ENCODE assay signal across 8 cellular contexts in genomic region chr3:39177708-39178332, GRCh38. TPM values are rescaled to one million over a fixed set of nuclear protein-coding genes. Genes with fewer than 3 reads are reported as not detected.
DNase-seq lines count a peak whose midpoint lies in the region; ATAC-seq, FAIRE-seq and TF ChIP-seq lines count a peak whose summit lies in the region.

No MANE protein-coding gene starts in this region.

- POLR2A ChIA-PET in A549 (lab: Yijun Ruan, JAX) = interaction anchor here (0.6 to 1.7 kb wide), 7 partner anchors 11 to 67 kb away, joined by 3 to 11 read pairs (median 4); no protein-coding TSS in a partner anchor

- H3K36me3 ChIP-seq in KMS-11 (ENCODE audit: insufficient read depth) (no peaks in the 10 kb centered on the region), SU-DHL-6 (ENCODE audit: low read length) (no peaks in the 10 kb centered on the region), testis (ENCODE audit: low read depth, missing control alignments) (no peaks in the 10 kb centered on the region)

- CTCF ChIA-PET in A549 (lab: Yijun Ruan, JAX) = interaction anchor here (0.9 to 6.4 kb wide), 9 partner anchors 9 to 110 kb away, joined by 3 to 37 read pairs (median 3); no protein-coding TSS in a partner anchor

- TF ChIP-seq RAD21 in A549 (conservative IDR thresholded peaks at IDR 0.05 in 1 of 2, IDR thresholded peaks at IDR 0.05 in 1 of 2) = peak in 1 of 2 experiments; percentile 27; a peak in 1 of 5 replicates

- H3K79me2 ChIP-seq in KMS-11 (ENCODE audit: insufficient read depth, low read depth) = no peaks in the 10 kb centered on the region
- H3K79me2 ChIP-seq in SU-DHL-6 (ENCODE audit: insufficient read depth, low read length) = no peaks in the 10 kb centered on the region

- H3K9ac ChIP-seq in KMS-11 = peak overlapping the region; percentile 49; the same call in 1 of the 2 replicates
- H3K9ac ChIP-seq in SU-DHL-6 (ENCODE audit: low read length) = peak overlapping the region; percentile 40; the same call in 1 of the 2 replicates

- H3K4me1 Mint-ChIP-seq in activated naive CD8-positive, alpha-beta T cell treated with anti-CD3 and anti-CD28 coated beads, Interleukin-2, amount 50 U/mL, for 24 hours = peaks cover 53% of the 10 kb centered on the region
- H3K4me1 Mint-ChIP-seq in osteocyte (ENCODE audit: unreplicated experiment) = peaks cover 23% of the 10 kb centered on the region

- 4% methylated on average over 16 of the region's 32 CpGs for WGBS in A549 (ENCODE audit: missing lambda C conversion rate)
- WGBS in testis, 2 donors = 0 to 1% methylated on average over 18 to 30 of the region's 32 CpGs

- H3F3A ChIP-seq in SU-DHL-6 (ENCODE audit: insufficient read depth) = peaks cover 4% of the 10 kb centered on the region; the same call in 1 of the 2 replicates

- H3K27me3 ChIP-seq in KMS-11 (ENCODE audit: insufficient read depth, low read depth) = no peaks in the 10 kb centered on the region
- no peaks in the 10 kb centered on the region for H3K27me3 ChIP-seq in SU-DHL-6 (ENCODE audit: low read length)
- H3K27me3 ChIP-seq in testis = no peaks in the 10 kb centered on the region

- no peaks in the 10 kb centered on the region for H3K9me2 ChIP-seq in SU-DHL-6 (replicated peaks; ENCODE audit: insufficient read depth, low read length)

- TF ChIP-seq POLR2A in A549 (IDR thresholded peaks at IDR 0.05; ENCODE audit: low read length) (peak; percentile 32; the same call in 1 of the 2 replicates), testis (IDR thresholded peaks at IDR 0.05) (no peak)

- peak overlapping the region; percentile 89 for H3K27ac Mint-ChIP-seq in activated naive CD8-positive, alpha-beta T cell treated with anti-CD3 and anti-CD28 coated beads, Interleukin-2, amount 50 U/mL, for 24 hours
- H3K27ac Mint-ChIP-seq in osteocyte (ENCODE audit: unreplicated experiment) = peak overlapping the region; percentile 95

- DNase-seq in A549 (ENCODE audit: low read depth in 1 of 2, low spot score in 1 of 2) (peak; percentile 82 to 87), GM18507 (ENCODE audit: extremely low spot score, insufficient read length, low read depth) (peak; percentile 37), Right ventricle myocardium superior (peak; percentile 92), osteocyte (ENCODE audit: extremely low spot score, unreplicated experiment) (no peak), testis (peak; percentile 89)
- DNase-seq in activated naive CD8-positive, alpha-beta T cell treated with anti-CD3 and anti-CD28 coated beads, Interleukin-2, amount 50 U/mL, for 24 hours = peak; percentile 81

- TF ChIP-seq CTCF in A549 (IDR thresholded peaks at IDR 0.05) (no peak), KMS-11 (conservative IDR thresholded peaks at IDR 0.05; ENCODE audit: low read depth, low read length) (no peak), SU-DHL-6 (IDR thresholded peaks at IDR 0.05; ENCODE audit: insufficient read depth, low read length, poor library complexity, severe bottlenecking) (no peak), osteocyte (IDR thresholded peaks at IDR 0.05) (no peak), testis (IDR thresholded peaks at IDR 0.05) (no peak)

- H3K36me3 Mint-ChIP-seq in activated naive CD8-positive, alpha-beta T cell treated with anti-CD3 and anti-CD28 coated beads, Interleukin-2, amount 50 U/mL, for 24 hours (ENCODE audit: low read depth) = peaks cover 1% of the 10 kb centered on the region
- no peaks in the 10 kb centered on the region for H3K36me3 Mint-ChIP-seq in osteocyte (ENCODE audit: unreplicated experiment)

- H2AFZ ChIP-seq in KMS-11 (ENCODE audit: low read depth) (peak overlapping the region; percentile 38; the same call in 1 of the 2 replicates), SU-DHL-6 (ENCODE audit: low read depth, low read length, severe bottlenecking) (peak overlapping the region; percentile 69)

- H3K27ac ChIP-seq in A549 = peak overlapping the region; percentile 81 to 85
- no peak overlapping the region for H3K27ac ChIP-seq in KMS-11
- no peak overlapping the region for H3K27ac ChIP-seq in SU-DHL-6 (ENCODE audit: low read depth, low read length)
- H3K27ac ChIP-seq in testis = peak overlapping the region; percentile 88 to 91

- H3K4me1 ChIP-seq in A549 = peaks cover 29% of the 10 kb centered on the region
- H3K4me1 ChIP-seq in KMS-11 (ENCODE audit: low read depth, poor library complexity, severe bottlenecking) = peaks cover 36% of the 10 kb centered on the region
- H3K4me1 ChIP-seq in testis = peaks cover 21% of the 10 kb centered on the region

- intact Hi-C loops in Right ventricle myocardium superior (cut with DNase I) (no loop called here), testis (cut with DNase I; ENCODE audit: low total_unique reads) (no loop called here)

- H4K20me1 ChIP-seq in KMS-11 (ENCODE audit: insufficient read depth) = no peaks in the 10 kb centered on the region
- H4K20me1 ChIP-seq in SU-DHL-6 (ENCODE audit: low read depth, low read length) = no peaks in the 10 kb centered on the region

- ATAC-seq in A549 (peak; percentile 56 to 76), Right ventricle myocardium superior (ENCODE audit: poor library complexity) (peak; percentile 55)
- peak; percentile 70 for ATAC-seq in activated naive CD8-positive, alpha-beta T cell treated with anti-CD3 and anti-CD28 coated beads, Interleukin-2, amount 50 U/mL, for 24 hours

- H3K4me2 ChIP-seq in A549 (peak overlapping the region; percentile 86), KMS-11 (peak overlapping the region; percentile 67), SU-DHL-6 (ENCODE audit: low read depth, low read length, poor library complexity, severe bottlenecking) (peak overlapping the region; percentile 70)

- H3K4me3 ChIP-seq in A549 = peak overlapping the region; percentile 51
- no peak overlapping the region for H3K4me3 ChIP-seq in KMS-11 (IDR thresholded peaks at IDR 0.05; ENCODE audit: insufficient read depth, low read depth, low read length)
- H3K4me3 ChIP-seq in SU-DHL-6 (ENCODE audit: insufficient read depth, low read length, poor library complexity, severe bottlenecking) = peak overlapping the region; percentile 51
- peak overlapping the region; percentile 49 to 66 for H3K4me3 ChIP-seq in testis

- H3K27me3 Mint-ChIP-seq in activated naive CD8-positive, alpha-beta T cell treated with anti-CD3 and anti-CD28 coated beads, Interleukin-2, amount 50 U/mL, for 24 hours = no peaks in the 10 kb centered on the region
- peaks cover 3% of the 10 kb centered on the region for H3K27me3 Mint-ChIP-seq in osteocyte (ENCODE audit: unreplicated experiment)

- H3K9me3 ChIP-seq in A549 = no peaks in the 10 kb centered on the region
- no peaks in the 10 kb centered on the region for H3K9me3 ChIP-seq in SU-DHL-6 (ENCODE audit: insufficient read depth, low read length)
- no peaks in the 10 kb centered on the region for H3K9me3 ChIP-seq in testis

- H3K4me3 Mint-ChIP-seq in activated naive CD8-positive, alpha-beta T cell treated with anti-CD3 and anti-CD28 coated beads, Interleukin-2, amount 50 U/mL, for 24 hours = peak overlapping the region; percentile 71
- H3K4me3 Mint-ChIP-seq in osteocyte (ENCODE audit: unreplicated experiment) = peak overlapping the region; percentile 80

- no peak for TF ChIP-seq EP300 in A549 (IDR thresholded peaks at IDR 0.05)

- H3K9me3 Mint-ChIP-seq in activated naive CD8-positive, alpha-beta T cell treated with anti-CD3 and anti-CD28 coated beads, Interleukin-2, amount 50 U/mL, for 24 hours = peaks cover 4% of the 10 kb centered on the region
- H3K9me3 Mint-ChIP-seq in osteocyte (ENCODE audit: unreplicated experiment) = no peaks in the 10 kb centered on the region

- FAIRE-seq in A549 (lab: Jason Lieb, UNC) (no peak), GM18507 (lab: Jason Lieb, UNC) (peak; percentile 36)

TF ChIP-seq in A549, 52 proteins besides CTCF, POLR2A, EP300 and RAD21:
- TF ChIP-seq SMC3 (IDR thresholded peaks at IDR 0.05) (0 out of 3 replicates have a peak, but pooled peaks have one; percentile 17), MAZ (IDR thresholded peaks at IDR 0.05; ENCODE audit: borderline replicate concordance, low read depth, low read length) (no peak), RARB (CRISPR knock-in tag; IDR thresholded peaks at IDR 0.05) (no peak), MAX (IDR thresholded peaks at IDR 0.05) (0 out of 2 replicates have a peak, but pooled peaks have one; percentile 43), RFX5 (IDR thresholded peaks at IDR 0.05) (no peak), JUN (IDR thresholded peaks at IDR 0.05) (peak; percentile 43 to 61; a peak in 3 of 5 replicates)

RNA-seq across cellular contexts. Expression of gene XIRP1, which starts 14.6 kb away (rescaled TPM):
- polyA plus RNA-seq in A549 (2011; rRNA removed) (not detected in 2 replicates), A549 (2017; fragmentation: RNase III; extraction: RNeasy Plus Mini Kit Qiagen cat#74134 plus additional on column Dnase treatment) (not detected in 3 replicates), testis (ENCODE audit: insufficient read depth, low read depth, low replicate concordance) (2.8 TPM)
- not detected in 2 replicates for polyA plus RNA-seq in A549 (2012; cell fraction: cytosol; rRNA removed)
- not detected in 2 replicates for polyA plus RNA-seq in A549 (2012; cell fraction: nucleus; rRNA removed)
- not detected in 2 replicates for polyA minus RNA-seq in A549 (2011; rRNA and poly(A)+ RNA removed)
- total RNA-seq in Right ventricle myocardium superior (249 TPM), osteocyte (not detected in 2 replicates), testis (under 1 TPM; 0.24 to 0.37 TPM)

RNA-seq across cellular contexts. Expression of gene CSRNP1, which starts 24.4 kb away (rescaled TPM):
- 15.5 and 15.6 TPM in 2 replicates for polyA plus RNA-seq in A549 (2011; rRNA removed)
- polyA plus RNA-seq in A549 (2012; cell fraction: cytosol; rRNA removed) = 15.8 and 22.0 TPM in 2 replicates
- polyA plus RNA-seq in A549 (2012; cell fraction: nucleus; rRNA removed) = 40.2 and 41.8 TPM in 2 replicates
- polyA plus RNA-seq in A549 (2017; fragmentation: RNase III; extraction: RNeasy Plus Mini Kit Qiagen cat#74134 plus additional on column Dnase treatment) = 10.7 to 12.9 TPM (median 12.0 TPM) in 3 replicates
- 36.0 and 40.0 TPM in 2 replicates for polyA minus RNA-seq in A549 (2011; rRNA and poly(A)+ RNA removed)
- total RNA-seq in Right ventricle myocardium superior = 11.4 TPM
- 12.8 and 15.1 TPM in 2 replicates for total RNA-seq in osteocyte
- total RNA-seq in testis = 10 to 100 TPM; 27.0 to 30.4 TPM
- 20.4 TPM for polyA plus RNA-seq in testis (ENCODE audit: insufficient read depth, low read depth, low replicate concordance)

Comparison
In these comparisons a context has a peak if more than half of its experiments do, and no peak if none do; other contexts are left out.
1. H3K27ac ChIP-seq: peak in A549 (2 of 2) and testis (2 of 2); none in KMS-11 (single experiment) and SU-DHL-6 (single experiment).
2. RNA of gene XIRP1, which starts 14.6 kb away (total RNA-seq): 249 TPM in Right ventricle myocardium superior (single experiment); 0.24 to 0.37 TPM in testis and not detected in osteocyte; every median in the first group is over 100 times any median in the second.
3. Peak in every context shown above with its lines, with median percentiles within 50 percentile points of each other: ATAC-seq and H3K4me2 ChIP-seq.